In the genomic region with DNA sequence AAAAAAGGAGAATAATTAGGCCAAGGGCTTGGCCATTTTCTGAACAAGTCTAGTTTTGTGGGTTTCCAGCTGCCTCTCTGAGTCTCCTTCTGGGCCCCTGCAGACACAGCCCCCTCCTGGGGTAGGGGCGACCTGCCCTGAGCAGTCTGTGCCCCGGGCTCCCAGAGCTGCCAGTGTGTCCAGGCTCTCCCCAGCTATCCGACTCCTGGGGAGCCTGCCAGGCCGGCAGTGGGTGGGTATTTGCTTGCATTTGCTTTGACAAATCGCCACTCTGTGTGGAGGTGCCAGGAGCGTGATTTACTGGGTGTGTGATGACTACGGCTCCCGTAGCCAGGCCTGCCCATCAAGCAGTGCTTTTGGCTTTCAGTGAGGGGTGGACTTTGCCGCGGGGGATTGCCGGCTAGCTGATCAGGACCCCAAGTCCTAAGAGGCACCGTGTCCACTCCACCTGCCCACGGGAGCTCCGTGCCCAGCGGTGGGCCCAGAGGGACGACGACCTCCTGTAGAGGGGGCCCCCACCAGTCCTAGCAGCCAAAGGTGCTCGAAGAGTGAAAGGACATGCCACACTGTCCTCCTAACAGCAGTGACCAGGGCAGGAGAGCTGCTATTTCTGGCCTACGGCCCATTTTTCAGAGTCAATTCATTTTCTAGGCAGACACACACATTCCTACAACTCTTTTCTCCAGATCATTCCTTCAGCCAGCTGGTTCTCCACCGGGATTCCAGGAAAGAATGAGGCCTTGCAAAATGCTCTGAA, we compare ENCODE assay signal across 8 cellular contexts. TPM values are rescaled to one million over a fixed set of nuclear protein-coding genes. Genes with fewer than 3 reads are reported as not detected.
DNase-seq lines count a peak whose midpoint lies in the region; ATAC-seq, FAIRE-seq and TF ChIP-seq lines count a peak whose summit lies in the region.
"Not testable (repeated sequence)": the region's sequence is repeated elsewhere in the genome, so short reads cannot be mapped to it uniquely, and the experiment has no call there.
"Had no signal": no experiment of that assay in that cellular context is flagged by ENCODE, and none has a peak within 500 bp of the region (broad histone marks: within the 10 kb centered on the region; RNA-seq: fewer than 3 reads in every experiment).

No MANE protein-coding gene starts in this region.

- not testable (repeated sequence) for TF ChIP-seq CTCF in left lung (IDR thresholded peaks at IDR 0.05); mucosa of descending colon (IDR thresholded peaks at IDR 0.05); pancreas (IDR thresholded peaks at IDR 0.05); gastrocnemius medialis (IDR thresholded peaks at IDR 0.05 in 4 of 5, conservative IDR thresholded peaks at IDR 0.05 in 1 of 5)

- WGBS in pancreas, 2 donors = 18 to 22% methylated on average over 2 to 3 of the region's 20 CpGs
- 6 to 7% methylated on average over 2 to 3 of the region's 20 CpGs for WGBS in aorta, 2 donors

- in situ Hi-C loops in gastrocnemius medialis (cut with MboI; ENCODE audit: low sequenced_read_pairs in 4 of 4) = not testable (repeated sequence)

- not testable (repeated sequence) for H3K4me1 ChIP-seq in left lung; mucosa of descending colon (ENCODE audit: low read depth); pancreas; gastrocnemius medialis; aorta (ENCODE audit: control insufficient read depth in 1 of 2, insufficient read depth in 2 of 2, low read length in 2 of 2)

- H3K9me3 Mint-ChIP-seq in activated CD4-positive, alpha-beta T cell treated with anti-CD3 and anti-CD28 coated beads, Interleukin-2, amount 10 ng/mL, durations not matched to agents 24 days and 14 days = not testable (repeated sequence)

- not testable (repeated sequence) for H3K4me3 ChIP-seq in left lung; mucosa of descending colon; pancreas; gastrocnemius medialis; aorta (ENCODE audit: low read length in 2 of 2)

- not testable (repeated sequence) for H3K27me3 Mint-ChIP-seq in activated CD4-positive, alpha-beta T cell treated with anti-CD3 and anti-CD28 coated beads, Interleukin-2, amount 10 ng/mL, durations not matched to agents 24 days and 14 days

- not testable (repeated sequence) for H3K9me3 ChIP-seq in left lung; mucosa of descending colon; pancreas; gastrocnemius medialis; aorta (ENCODE audit: control insufficient read depth, low read length)

- H3K27ac Mint-ChIP-seq in activated CD4-positive, alpha-beta T cell treated with anti-CD3 and anti-CD28 coated beads, Interleukin-2, amount 10 ng/mL, durations not matched to agents 24 days and 14 days = not testable (repeated sequence)

- DNase-seq in activated CD4-positive, alpha-beta T cell treated with anti-CD3 and anti-CD28 coated beads, Interleukin-2, amount 10 ng/mL, durations not matched to agents 24 days and 14 days = peak; percentile 11
- not testable (repeated sequence) for DNase-seq in left cardiac atrium, gastrocnemius medialis
- DNase-seq in left lung (peak in 1 of 2 donors; percentile 10), mucosa of descending colon (peak in 2 of 3 donors; percentile 12), pancreas (peak in 4 of 6 donors; percentile 7 to 33 (median 24)), aorta (peak in 1 of 2 donors; percentile 23)

- H3K36me3 ChIP-seq in left lung; mucosa of descending colon (ENCODE audit: low read depth); pancreas; gastrocnemius medialis; aorta (ENCODE audit: control insufficient read depth in 1 of 2, insufficient read depth in 2 of 2, low read length in 1 of 2): not testable (repeated sequence)

- H3K4me1 Mint-ChIP-seq in activated CD4-positive, alpha-beta T cell treated with anti-CD3 and anti-CD28 coated beads, Interleukin-2, amount 10 ng/mL, durations not matched to agents 24 days and 14 days = not testable (repeated sequence)

- not testable (repeated sequence) for H3K4me3 Mint-ChIP-seq in activated CD4-positive, alpha-beta T cell treated with anti-CD3 and anti-CD28 coated beads, Interleukin-2, amount 10 ng/mL, durations not matched to agents 24 days and 14 days

- intact Hi-C loops in activated CD4-positive, alpha-beta T cell treated with anti-CD3 and anti-CD28 coated beads, Interleukin-2, amount 10 ng/mL, durations not matched to agents 24 days and 14 days (cut with micrococcal nuclease); left cardiac atrium (cut with DNase I); left lung (cut with DNase I); mucosa of descending colon (cut with DNase I, micrococcal nuclease); pancreas (cut with DNase I); gastrocnemius medialis (cut with DNase I; ENCODE audit: low total_unique reads); aorta (cut with DNase I): not testable (repeated sequence)

- not testable (repeated sequence) for FAIRE-seq in pancreas (lab: Jason Lieb, UNC)

- ATAC-seq in left cardiac atrium = peak; percentile 64 to 75
- peak; percentile 60 for ATAC-seq in left lung
- ATAC-seq in mucosa of descending colon = peak; percentile 48
- peak; percentile 81 to 90 (median 88) for ATAC-seq in pancreas
- ATAC-seq in gastrocnemius medialis = peak; percentile 71 to 76
- peak; percentile 73 for ATAC-seq in aorta (ENCODE audit: low FRiP score)

- not testable (repeated sequence) for H3K27me3 ChIP-seq in left lung; pancreas; gastrocnemius medialis; aorta (ENCODE audit: control insufficient read depth in 1 of 2, insufficient read depth in 2 of 2, low read length in 1 of 2)

- TF ChIP-seq POLR2A in gastrocnemius medialis (IDR thresholded peaks at IDR 0.05) = not testable (repeated sequence)

- not testable (repeated sequence) for H3K27ac ChIP-seq in left lung; pancreas; gastrocnemius medialis; aorta (ENCODE audit: low read depth in 1 of 2, low read length in 2 of 2)

- not testable (repeated sequence) for H3K36me3 Mint-ChIP-seq in activated CD4-positive, alpha-beta T cell treated with anti-CD3 and anti-CD28 coated beads, Interleukin-2, amount 10 ng/mL, durations not matched to agents 24 days and 14 days (ENCODE audit: low read depth)

RNA-seq across cellular contexts. Expression of a gene that starts 36.7 kb away (rescaled TPM):
- total RNA-seq in activated CD4-positive, alpha-beta T cell treated with anti-CD3 and anti-CD28 coated beads, Interleukin-2, amount 10 ng/mL, durations not matched to agents 24 days and 14 days = 11.8 and 12.5 TPM in 2 replicates
- total RNA-seq in left cardiac atrium (10 to 100 TPM; 15.3 to 49.7 TPM), left lung (10 to 100 TPM; 33.3 to 61.0 TPM), mucosa of descending colon (10 to 100 TPM in 1 of 3 donors, 1 to 10 TPM in 2; 5.5 to 40.5 (median 7.9) TPM), pancreas (100 to 1,000 TPM in 1 of 6 donors, 10 to 100 TPM in 2, 1 to 10 TPM in 3; 3.3 to 187 (median 9.2) TPM), gastrocnemius medialis (10 to 100 TPM in 1 of 4 donors, 1 to 10 TPM in 2, under 1 TPM in 1; 0.36 to 12.8 (median 1.9) TPM), aorta (10 to 100 TPM; 18.1 to 51.4 TPM)
- polyA plus RNA-seq in pancreas (10 to 100 TPM in 1 of 2 donors, 1 to 10 TPM in 1; 9.7 to 48.6 TPM), aorta (under 1 TPM; 0.72 to 0.75 TPM)
- polyA plus RNA-seq: CD4-positive, alpha-beta memory T cell had no signal
